Comparison of ENCODE assay signal across 8 cellular contexts in genomic region chr13:100721885-100722512, GRCh38.
A peak's percentile ranks its signal among the peaks of the same experiment; 100 is the strongest.
DNase-seq lines count a peak whose midpoint lies in the region; ATAC-seq and TF ChIP-seq lines count a peak whose summit lies in the region.

No MANE protein-coding gene starts in this region.

- H3K27ac ChIP-seq in DOHH2 (ENCODE audit: low read depth, low read length): no peak overlapping the region

- H4K20me1 ChIP-seq in DOHH2 (ENCODE audit: control insufficient read depth, insufficient read depth, low read depth, low read length): no peaks in the 10 kb centered on the region

- ATAC-seq in GM21390 (IDR thresholded peaks at IDR 0.05; ENCODE audit: unreplicated experiment) (peak; percentile 79), HG03439 (IDR thresholded peaks at IDR 0.05; ENCODE audit: unreplicated experiment) (no peak)

- DNase-seq in SKM-1 (lab: John Stamatoyannopoulos, UW; ENCODE audit: unreplicated experiment): peak; percentile 9
- peak in 30 of 58 donors; percentile 1 to 59 (median 22) for DNase-seq in anterior cingulate cortex (lab: John Stamatoyannopoulos, UW)
- peak; percentile 83 for DNase-seq in inferior parietal cortex (ENCODE audit: extremely low spot score)
- DNase-seq in stimulated activated CD4-positive, alpha-beta T cell treated with anti-CD3 and anti-CD28 coated beads, Interleukin-4, amount 100 ng/mL, for 24 hours: peak; percentile 51

- H3K79me2 ChIP-seq in DOHH2 (ENCODE audit: control insufficient read depth, low read length): no peaks in the 10 kb centered on the region

- H3K4me1 ChIP-seq in DOHH2 (ENCODE audit: control insufficient read depth, low read length): no peaks in the 10 kb centered on the region

- no peaks in the 10 kb centered on the region for H3K9me2 ChIP-seq in DOHH2 (replicated peaks; ENCODE audit: control insufficient read depth, low read length)

- H3K36me3 ChIP-seq in DOHH2 (ENCODE audit: control insufficient read depth, low read length): no peaks in the 10 kb centered on the region

- no peaks in the 10 kb centered on the region for H3K27me3 ChIP-seq in DOHH2 (ENCODE audit: control insufficient read depth, low read length)

- TF ChIP-seq CTCF in DOHH2 (IDR thresholded peaks at IDR 0.05; ENCODE audit: low read depth, low read length, poor library complexity, severe bottlenecking) (peak; percentile 76), LNCAP (IDR thresholded peaks at IDR 0.05) (peak; percentile 68)

- H3K4me3 ChIP-seq in DOHH2 (ENCODE audit: low read length): no peak overlapping the region

- H3K9me3 ChIP-seq in DOHH2 (ENCODE audit: control insufficient read depth, insufficient read depth, low read length): no peaks in the 10 kb centered on the region

- H3F3A ChIP-seq in DOHH2 (ENCODE audit: control insufficient read depth, insufficient read depth): no peaks in the 10 kb centered on the region

- no peak overlapping the region for H3K4me2 ChIP-seq in DOHH2 (ENCODE audit: low read length)

Comparison
In these comparisons a context has a peak if more than half of its experiments do, and no peak if none do; other contexts are left out.
1. DNase-seq: peak in every context shown above with its lines; median percentile 83 in inferior parietal cortex; 51 in stimulated activated CD4-positive, alpha-beta T cell treated with anti-CD3 and anti-CD28 coated beads, Interleukin-4, amount 100 ng/mL, for 24 hours; 22 in anterior cingulate cortex; 9 in SKM-1.